Comparison of ENCODE assay signal across 19 cellular contexts in the genomic region with DNA sequence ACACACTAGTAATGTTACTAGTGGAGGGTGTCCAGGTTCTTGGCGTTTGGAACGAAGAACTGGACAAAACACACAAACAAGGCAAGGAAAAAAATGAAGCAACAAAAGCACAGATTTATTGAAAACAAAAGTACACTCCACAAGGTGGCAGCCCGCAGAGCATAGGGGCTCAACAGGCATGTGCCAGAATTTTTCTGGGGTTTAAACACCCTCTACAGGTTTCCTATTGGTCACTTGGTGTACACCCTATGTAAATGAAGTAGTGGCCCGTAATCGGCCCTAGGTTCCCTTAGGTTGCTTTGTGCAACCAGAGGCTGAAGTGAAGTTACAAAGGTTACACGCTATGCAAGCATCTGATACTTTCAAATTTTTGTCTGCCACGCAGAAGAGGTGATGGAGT. TPM values are rescaled to one million over a fixed set of nuclear protein-coding genes. Genes with fewer than 3 reads are reported as not detected.
DNase-seq lines count a peak whose midpoint lies in the region; ATAC-seq and TF ChIP-seq lines count a peak whose summit lies in the region.
"Had no signal": no experiment of that assay in that cellular context is flagged by ENCODE, and none has a peak within 500 bp of the region (broad histone marks: within the 10 kb centered on the region; RNA-seq: fewer than 3 reads in every experiment).

No MANE protein-coding gene starts in this region.

- H3K27ac Mint-ChIP-seq in activated naive CD4-positive, alpha-beta T cell treated with anti-CD3 and anti-CD28 coated beads for 36 hours, result no peak overlapping the region
- H3K27ac Mint-ChIP-seq in chondrocyte (ENCODE audit: unreplicated experiment) (no peak overlapping the region), endothelial cell (ENCODE audit: unreplicated experiment) (no peak overlapping the region)

- intact Hi-C loops in activated naive CD4-positive, alpha-beta T cell treated with anti-CD3 and anti-CD28 coated beads for 36 hours (cut with micrococcal nuclease), result loop anchor here (2.0 kb wide), 2 partner anchors 79 to 129 kb away; a partner anchor contains a TSS
- intact Hi-C loops in PC-9 (cut with micrococcal nuclease; ENCODE audit: unreplicated experiment), result loop anchor here (10.0 kb wide), 1 partner anchor 91 kb away; no protein-coding TSS in a partner anchor

- CTCF ChIA-PET in activated naive CD4-positive, alpha-beta T cell treated with anti-CD3 and anti-CD28 coated beads for 36 hours (lab: Charles Lee), result interaction anchor here (0.6 kb wide), 1 partner anchor 38 kb away, joined by 3 read pairs; no protein-coding TSS in a partner anchor
- CTCF ChIA-PET in HEK293 (lab: Yijun Ruan, JAX) (interaction anchor here (1.0 kb wide), 1 partner anchor 15 kb away, joined by 3 read pairs; no protein-coding TSS in a partner anchor), PC-9 (lab: Charles Lee) (no interaction called here)

- H3K36me3 Mint-ChIP-seq in activated naive CD4-positive, alpha-beta T cell treated with anti-CD3 and anti-CD28 coated beads for 36 hours (ENCODE audit: low read depth), result peaks cover 5% of the 10 kb centered on the region
- peaks cover 4% of the 10 kb centered on the region for H3K36me3 Mint-ChIP-seq in chondrocyte (ENCODE audit: low read depth)
- peaks cover 3% of the 10 kb centered on the region for H3K36me3 Mint-ChIP-seq in endothelial cell (ENCODE audit: low read depth, unreplicated experiment)

- H3K79me2 ChIP-seq in PC-9 (ENCODE audit: low read depth), result no peaks in the 10 kb centered on the region

- H3K4me1 ChIP-seq in HEK293 (ENCODE audit: control insufficient read depth, insufficient read depth, low read length) (no peaks in the 10 kb centered on the region), PC-9 (replicated peaks; ENCODE audit: insufficient read depth) (no peaks in the 10 kb centered on the region)
- H3K4me1 ChIP-seq: testis had no signal

- H3K9me3 ChIP-seq in HEK293 (ENCODE audit: control insufficient read depth, insufficient read depth, low read depth, low read length), result no peaks in the 10 kb centered on the region
- H3K9me3 ChIP-seq in PC-9 (ENCODE audit: insufficient read depth, low read depth), result no peaks in the 10 kb centered on the region
- H3K9me3 ChIP-seq: testis had no signal

- peaks cover 3% of the 10 kb centered on the region for H3K27me3 Mint-ChIP-seq in activated naive CD4-positive, alpha-beta T cell treated with anti-CD3 and anti-CD28 coated beads for 36 hours (ENCODE audit: low read depth)
- peaks cover 12% of the 10 kb centered on the region for H3K27me3 Mint-ChIP-seq in chondrocyte (ENCODE audit: low read depth)
- no peaks in the 10 kb centered on the region for H3K27me3 Mint-ChIP-seq in endothelial cell (ENCODE audit: unreplicated experiment)

- H3K4me2 ChIP-seq in PC-9, result 0 out of 2 replicates have a peak overlapping the region, but pooled peaks have one; percentile 7
- H3K4me2 ChIP-seq: KMS-11 had no signal

- H3K4me1 Mint-ChIP-seq in activated naive CD4-positive, alpha-beta T cell treated with anti-CD3 and anti-CD28 coated beads for 36 hours (ENCODE audit: low read depth), result peaks cover 10% of the 10 kb centered on the region
- H3K4me1 Mint-ChIP-seq in chondrocyte (ENCODE audit: low read depth), result no peaks in the 10 kb centered on the region
- H3K4me1 Mint-ChIP-seq in endothelial cell (ENCODE audit: unreplicated experiment), result no peaks in the 10 kb centered on the region

- H3K27ac ChIP-seq in HEK293 (ENCODE audit: extremely low read depth, low read depth, low read length) (no peak overlapping the region), PC-9 (no peak overlapping the region)
- H3K27ac ChIP-seq: KMS-11, SK-N-MC, skin epidermis, VCaP had no signal

- no peaks in the 10 kb centered on the region for H3F3A ChIP-seq in PC-9 (ENCODE audit: insufficient read depth, low read depth)

- H3K4me3 Mint-ChIP-seq in activated naive CD4-positive, alpha-beta T cell treated with anti-CD3 and anti-CD28 coated beads for 36 hours, result no peak overlapping the region
- no peak overlapping the region for H3K4me3 Mint-ChIP-seq in chondrocyte (ENCODE audit: unreplicated experiment)
- H3K4me3 Mint-ChIP-seq in endothelial cell (ENCODE audit: unreplicated experiment), result no peak overlapping the region

- H3K9me2 ChIP-seq in PC-9 (ENCODE audit: insufficient read depth), result no peaks in the 10 kb centered on the region

- peaks cover 52% of the 10 kb centered on the region for H3K27me3 ChIP-seq in PC-9 (ENCODE audit: insufficient read depth, low read depth)
- H3K27me3 ChIP-seq: testis had no signal

- H3K36me3 ChIP-seq in HEK293 (ENCODE audit: control insufficient read depth in 2 of 2, insufficient read depth in 1 of 2, low read length in 2 of 2) (no peaks in the 10 kb centered on the region), PC-9 (ENCODE audit: low read depth) (no peaks in the 10 kb centered on the region)

- POLR2A ChIA-PET in HEK293 (lab: Yijun Ruan, JAX) (no interaction called here), PC-9 (lab: Charles Lee; ENCODE audit: unreplicated experiment) (interaction anchor here (0.6 kb wide), 1 partner anchor 308 kb away, joined by 6 read pairs; no protein-coding TSS in a partner anchor)

- no peaks in the 10 kb centered on the region for H4K20me1 ChIP-seq in PC-9 (ENCODE audit: insufficient read depth)

- TF ChIP-seq CTCF in HEK293 (tag by site-specific recombination; IDR thresholded peaks at IDR 0.05), result no peak
- TF ChIP-seq CTCF in PC-9 (conservative IDR thresholded peaks at IDR 0.05), result no peak; the same call in 1 of the 2 replicates
- TF ChIP-seq CTCF in chondrocyte (IDR thresholded peaks at IDR 0.05), result peak; percentile 18
- no peak for TF ChIP-seq CTCF in endothelial cell (IDR thresholded peaks at IDR 0.05; ENCODE audit: unreplicated experiment)

- H2AFZ ChIP-seq in PC-9, result no peak overlapping the region

- BruUV-seq in PC-9 (replicated peaks; lab: Mats Ljungman, UMichigan), result no TSS peak

- H3K9me3 Mint-ChIP-seq in activated naive CD4-positive, alpha-beta T cell treated with anti-CD3 and anti-CD28 coated beads for 36 hours, result peaks cover 11% of the 10 kb centered on the region
- H3K9me3 Mint-ChIP-seq in chondrocyte (ENCODE audit: low read depth) (peaks cover 15% of the 10 kb centered on the region), endothelial cell (ENCODE audit: unreplicated experiment) (no peaks in the 10 kb centered on the region)

- peak; percentile 8 for DNase-seq in activated naive CD4-positive, alpha-beta T cell treated with anti-CD3 and anti-CD28 coated beads for 36 hours
- no peak for DNase-seq in activated naive CD4-positive, alpha-beta T cell treated with anti-CD3 and anti-CD28 coated beads, Interleukin-2, amount 50 U/mL, for 16 hours
- DNase-seq in PC-9 (no peak), chondrocyte (ENCODE audit: low spot score) (no peak), endothelial cell (ENCODE audit: low spot score) (no peak)
- DNase-seq: activated effector memory CD4-positive, alpha-beta T cell treated with anti-CD3 and anti-CD28 coated beads, Interleukin-2, amount 50 U/mL, for 16 hours; naive B cell; NCI-H1417 treated with DMSO at 0.1 percent for 48 hours; NCI-H446; stimulated activated CD4-positive, alpha-beta T cell treated with anti-CD3 and anti-CD28 coated beads, Interleukin-4, amount 100 ng/mL, for 4 hours had no signal

- ATAC-seq in HG03457 (IDR thresholded peaks at IDR 0.05; ENCODE audit: unreplicated experiment) (no peak), HG02610 (IDR thresholded peaks at IDR 0.05; ENCODE audit: unreplicated experiment) (no peak)
- ATAC-seq: esophagus mucosa had no signal

- no peak overlapping the region for H3K4me3 ChIP-seq in HEK293 (ENCODE audit: low read depth, low read length)
- H3K4me3 ChIP-seq in PC-9, result no peak overlapping the region
- H3K4me3 ChIP-seq: SK-N-MC had no signal

TF ChIP-seq in HEK293, 187 proteins besides CTCF, POLR2A, EP300 and RAD21:
- TF ChIP-seq REPIN1 (tag by site-specific recombination; IDR thresholded peaks at IDR 0.05; ENCODE audit: low read depth) (no peak), ZNF664 (tag by site-specific recombination; IDR thresholded peaks at IDR 0.05) (no peak), SCRT2 (tag by site-specific recombination; IDR thresholded peaks at IDR 0.05) (peak; percentile 76)
- TF ChIP-seq, protein P1, sequence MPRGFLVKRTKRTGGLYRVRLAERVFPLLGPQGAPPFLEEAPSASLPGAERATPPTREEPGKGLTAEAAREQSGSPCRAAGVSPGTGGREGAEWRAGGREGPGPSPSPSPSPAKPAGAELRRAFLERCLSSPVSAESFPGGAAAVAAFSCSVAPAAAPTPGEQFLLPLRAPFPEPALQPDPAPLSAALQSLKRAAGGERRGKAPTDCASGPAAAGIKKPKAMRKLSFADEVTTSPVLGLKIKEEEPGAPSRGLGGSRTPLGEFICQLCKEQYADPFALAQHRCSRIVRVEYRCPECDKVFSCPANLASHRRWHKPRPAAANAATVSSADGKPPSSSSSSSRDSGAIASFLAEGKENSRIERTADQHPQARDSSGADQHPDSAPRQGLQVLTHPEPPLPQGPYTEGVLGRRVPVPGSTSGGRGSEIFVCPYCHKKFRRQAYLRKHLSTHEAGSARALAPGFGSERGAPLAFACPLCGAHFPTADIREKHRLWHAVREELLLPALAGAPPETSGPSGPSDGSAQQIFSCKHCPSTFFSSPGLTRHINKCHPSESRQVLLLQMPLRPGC (tag by site-specific recombination; IDR thresholded peaks at IDR 0.05), result no peak
TF ChIP-seq in HEK293: peak in this region for 1.

RNA-seq across cellular contexts. Expression of a gene that starts 8.1 kb away (rescaled TPM):
- not detected for total RNA-seq in activated naive CD4-positive, alpha-beta T cell treated with anti-CD3 and anti-CD28 coated beads for 36 hours
- not detected in 2 replicates for total RNA-seq in PC-9 (2021)
- not detected in 3 replicates for total RNA-seq in chondrocyte
- total RNA-seq in endothelial cell (ENCODE audit: unreplicated experiment), result not detected
- total RNA-seq: esophagus mucosa had no signal

RNA-seq across cellular contexts. Expression of a gene that starts 37.0 kb away (rescaled TPM):
- total RNA-seq in activated naive CD4-positive, alpha-beta T cell treated with anti-CD3 and anti-CD28 coated beads for 36 hours, result 1 to 10 TPM; 6.5 to 7.9 TPM
- total RNA-seq in PC-9 (2021), result 15.5 and 16.4 TPM in 2 replicates
- total RNA-seq in chondrocyte, result 11.3 to 13.4 TPM (median 13.3 TPM) in 3 replicates
- 16.6 TPM for total RNA-seq in endothelial cell (ENCODE audit: unreplicated experiment)

RNA-seq across cellular contexts. Expression of a gene that starts 37.2 kb away (rescaled TPM):
- 1 to 10 TPM; 5.8 to 6.3 TPM for total RNA-seq in activated naive CD4-positive, alpha-beta T cell treated with anti-CD3 and anti-CD28 coated beads for 36 hours
- total RNA-seq in PC-9 (2021), result 12.1 and 13.2 TPM in 2 replicates
- 8.7 to 13.8 TPM (median 10.6 TPM) in 3 replicates for total RNA-seq in chondrocyte
- total RNA-seq in endothelial cell (ENCODE audit: unreplicated experiment), result 10.3 TPM

RNA-seq across cellular contexts. Expression of a gene that starts 58.5 kb away (rescaled TPM):
- total RNA-seq in activated naive CD4-positive, alpha-beta T cell treated with anti-CD3 and anti-CD28 coated beads for 36 hours, result 10 to 100 TPM; 10.5 to 12.4 TPM
- 32.2 and 35.2 TPM in 2 replicates for total RNA-seq in PC-9 (2021)
- total RNA-seq in chondrocyte, result 20.9 to 22.0 TPM (median 21.6 TPM) in 3 replicates
- total RNA-seq in endothelial cell (ENCODE audit: unreplicated experiment), result 27.0 TPM

RNA-seq across cellular contexts. Expression of a gene that starts 58.6 kb away (rescaled TPM):
- 1 to 10 TPM; 3.8 to 4.1 TPM for total RNA-seq in activated naive CD4-positive, alpha-beta T cell treated with anti-CD3 and anti-CD28 coated beads for 36 hours
- total RNA-seq in PC-9 (2021), result 8.7 and 10.9 TPM in 2 replicates
- 5.4 to 7.1 TPM (median 6.2 TPM) in 3 replicates for total RNA-seq in chondrocyte
- total RNA-seq in endothelial cell (ENCODE audit: unreplicated experiment), result 2.6 TPM
